2 cellular contexts compared by ENCODE assay signal in genomic region chr1:87880747-87881133, GRCh38.
TF ChIP-seq lines count a peak whose summit lies in the region.

No MANE protein-coding gene starts in this region.

TF ChIP-seq in IMR-90, 13 proteins besides CTCF, POLR2A, EP300 and RAD21:
- no peak for TF ChIP-seq NFE2L2 (IDR thresholded peaks at IDR 0.05; ENCODE audit: low read depth, low read length)

TF ChIP-seq in H1, 55 proteins besides CTCF, POLR2A, EP300 and RAD21:
- TF ChIP-seq USF2 (IDR thresholded peaks at IDR 0.05; ENCODE audit: low read length) (no peak), EZH2 (IDR thresholded peaks at IDR 0.05; ENCODE audit: low read depth, low read length, severe bottlenecking) (no peak), SP1 (IDR thresholded peaks at IDR 0.05; ENCODE audit: low read depth, low read length) (no peak), CHD7 (IDR thresholded peaks at IDR 0.05; ENCODE audit: insufficient replicate concordance, low read length) (no peak), SUZ12 (IDR thresholded peaks at IDR 0.05; ENCODE audit: low read length) (no peak)
